In genomic region chr1:178639326-178639725, GRCh38 we compare ENCODE assay signal across 23 cellular contexts.
DNase-seq lines count a peak whose midpoint lies in the region; ATAC-seq, FAIRE-seq and TF ChIP-seq lines count a peak whose summit lies in the region.
"Had no signal": no experiment of that assay in that cellular context is flagged by ENCODE, and none has a peak within 500 bp of the region (broad histone marks: within the 10 kb centered on the region; RNA-seq: fewer than 3 reads in every experiment).

No MANE protein-coding gene starts in this region.

- in situ Hi-C loops in GM23248 (cut with MboI), result no loop called here

- TF ChIP-seq CTCF in type B pancreatic cell (conservative IDR thresholded peaks at IDR 0.05), result no peak

- H3K36me3 Mint-ChIP-seq in memory B cell, result peaks cover 1% of the 10 kb centered on the region
- no peaks in the 10 kb centered on the region for H3K36me3 Mint-ChIP-seq in type B pancreatic cell

- H2AFZ ChIP-seq in GM23248, result no peak overlapping the region

- no peak overlapping the region for H3K9ac ChIP-seq in GM23248
- H3K9ac ChIP-seq: BLaER1 had no signal

- H3K9me2 ChIP-seq in GM23248 (ENCODE audit: insufficient read depth), result no peaks in the 10 kb centered on the region

- H3K27me3 Mint-ChIP-seq in memory B cell (no peaks in the 10 kb centered on the region), type B pancreatic cell (no peaks in the 10 kb centered on the region)

- H3K4me2 ChIP-seq in GM23248 (ENCODE audit: unreplicated experiment), result no peak overlapping the region
- H3K4me2 ChIP-seq: A549, BLaER1 had no signal

- H3K27ac Mint-ChIP-seq in memory B cell (peak overlapping the region; percentile 67), type B pancreatic cell (no peak overlapping the region)
- H3K27ac Mint-ChIP-seq: CD4-positive, alpha-beta T cell; H9; HFFc6 had no signal

- no peaks in the 10 kb centered on the region for H4K20me1 ChIP-seq in GM23248 (ENCODE audit: insufficient read depth)
- H4K20me1 ChIP-seq: BLaER1 had no signal

- no peaks in the 10 kb centered on the region for H3K79me2 ChIP-seq in GM23248 (ENCODE audit: insufficient read depth)

- H3K4me1 Mint-ChIP-seq in memory B cell (peaks cover 35% of the 10 kb centered on the region), type B pancreatic cell (ENCODE audit: unreplicated experiment) (peaks cover 32% of the 10 kb centered on the region)

- DNase-seq in GM23248 (peak; percentile 38), dedifferentiated amniotic fluid mesenchymal stem cell (ENCODE audit: extremely low spot score) (peak; percentile 55), memory B cell (ENCODE audit: low spot score in 2 of 2) (no peak), stromal cell of bone marrow (ENCODE audit: low read depth) (peak; percentile 65), type B pancreatic cell (ENCODE audit: extremely low spot score, unreplicated experiment) (no peak), NCI-H1092 treated with DMSO at 0.1 percent for 48 hours (lab: John Stamatoyannopoulos, UW) (no peak), RCC 7860 (ENCODE audit: low spot score) (no peak)
- DNase-seq: CD4-positive, alpha-beta T cell; COR-L47; DND-41; H9; HFFc6; KBM-7; NCI-H1105 treated with DMSO at 0.1 percent for 48 hours; NCI-H2081; NCI-H446; NCI-H526; Right ventricle myocardium superior had no signal

- H3K36me3 ChIP-seq in GM23248 (ENCODE audit: low read depth), result no peaks in the 10 kb centered on the region
- H3K36me3 ChIP-seq: BLaER1 had no signal

- no peaks in the 10 kb centered on the region for H3K27me3 ChIP-seq in GM23248 (replicated peaks; ENCODE audit: insufficient read depth)
- H3K27me3 ChIP-seq: BLaER1 had no signal

- peaks cover 9% of the 10 kb centered on the region; the same call in 1 of the 2 replicates for H3K4me1 ChIP-seq in GM23248 (ENCODE audit: insufficient read depth)

- peaks cover 2% of the 10 kb centered on the region for H3K9me3 Mint-ChIP-seq in memory B cell
- H3K9me3 Mint-ChIP-seq in type B pancreatic cell, result peaks cover 3% of the 10 kb centered on the region
- H3K9me3 Mint-ChIP-seq: CD4-positive, alpha-beta T cell; H9; HFFc6 had no signal

- H3K9me3 ChIP-seq in GM23248 (ENCODE audit: low read depth), result no peaks in the 10 kb centered on the region
- H3K9me3 ChIP-seq: A549, BLaER1 had no signal

- FAIRE-seq in RCC 7860 (lab: Jason Lieb, UNC), result no peak
- FAIRE-seq: A549, GM12891, HepG2 had no signal

- no peak overlapping the region for H3K4me3 ChIP-seq in GM23248
- H3K4me3 ChIP-seq: A549, BLaER1 had no signal

- no peak for ATAC-seq in memory B cell (ENCODE audit: low read depth)
- ATAC-seq: A549, HepG2 had no signal

- H3K4me3 Mint-ChIP-seq in memory B cell, result no peak overlapping the region
- no peak overlapping the region for H3K4me3 Mint-ChIP-seq in type B pancreatic cell
- H3K4me3 Mint-ChIP-seq: CD4-positive, alpha-beta T cell; H9; HFFc6 had no signal

- H3K27ac ChIP-seq in GM23248, result no peak overlapping the region
- H3K27ac ChIP-seq: A549, BLaER1, HL-60 had no signal

- H3F3A ChIP-seq in GM23248 (ENCODE audit: insufficient read depth), result peaks cover 16% of the 10 kb centered on the region

Comparison
In these comparisons a context has a peak if more than half of its experiments do, and no peak if none do; other contexts are left out.
1. DNase-seq: peak in GM23248 (single experiment), dedifferentiated amniotic fluid mesenchymal stem cell (single experiment) and stromal cell of bone marrow (single experiment); none in memory B cell (0 of 2), type B pancreatic cell (single experiment), NCI-H1092 treated with DMSO at 0.1 percent for 48 hours (single experiment) and RCC 7860 (single experiment).